In the genomic region with DNA sequence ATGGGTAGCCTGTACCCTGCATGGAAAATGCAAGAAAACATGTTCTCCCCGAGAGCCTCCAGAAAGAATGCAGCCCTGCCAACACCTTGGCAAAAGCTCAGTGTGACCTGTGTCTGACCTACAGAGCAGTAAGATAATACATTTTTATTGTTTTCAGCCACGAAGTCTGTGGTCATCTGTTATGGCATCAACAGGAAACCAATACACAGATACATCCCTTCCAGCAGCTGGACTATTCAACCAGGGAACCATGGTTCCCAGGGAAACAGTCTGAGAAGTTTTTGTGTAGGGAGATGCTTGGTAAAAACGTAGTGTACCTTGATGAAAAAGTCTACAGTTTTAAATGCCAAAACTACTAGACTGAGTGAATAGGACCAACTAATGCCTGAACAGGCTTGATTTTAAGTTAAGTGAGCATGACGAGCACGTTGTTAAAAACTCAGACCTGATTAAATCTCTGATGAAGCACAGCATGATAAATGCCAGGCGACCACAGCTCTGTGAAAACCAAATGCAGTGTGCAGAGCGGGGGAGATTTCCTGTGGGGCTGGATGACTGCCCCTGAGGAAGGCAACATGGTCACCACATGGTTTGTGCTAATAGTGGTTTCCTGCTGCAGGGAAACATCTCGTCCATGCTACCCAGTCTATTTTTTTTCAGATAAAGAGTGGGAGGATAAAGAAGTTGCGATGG, we compare ENCODE assay signal across 8 cellular contexts.
DNase-seq lines count a peak whose midpoint lies in the region; ATAC-seq and TF ChIP-seq lines count a peak whose summit lies in the region.

No MANE protein-coding gene starts in this region.

- H3K27ac Mint-ChIP-seq in activated naive CD8-positive, alpha-beta T cell treated with anti-CD3 and anti-CD28 coated beads for 36 hours = no peak overlapping the region
- no peak overlapping the region for H3K27ac Mint-ChIP-seq in WTC11

- H3K27me3 Mint-ChIP-seq in activated naive CD8-positive, alpha-beta T cell treated with anti-CD3 and anti-CD28 coated beads for 36 hours = peaks cover 40% of the 10 kb centered on the region
- peaks cover 1% of the 10 kb centered on the region; the same call in 1 of the 2 replicates for H3K27me3 Mint-ChIP-seq in WTC11 (ENCODE audit: low read depth)

- no peaks in the 10 kb centered on the region for H3K9me3 Mint-ChIP-seq in activated naive CD8-positive, alpha-beta T cell treated with anti-CD3 and anti-CD28 coated beads for 36 hours
- no peaks in the 10 kb centered on the region for H3K9me3 Mint-ChIP-seq in WTC11

- no peak overlapping the region for H2BK120ac ChIP-seq in neuronal stem cell (ENCODE audit: low read depth, low read length)

- H3K27ac ChIP-seq in stomach (no peak overlapping the region), neuronal stem cell (replicated peaks; ENCODE audit: low read length) (no peak overlapping the region)

- H3K9me3 ChIP-seq in stomach (no peaks in the 10 kb centered on the region), neuronal stem cell (replicated peaks in 1 of 2; ENCODE audit: control insufficient read depth in 2 of 2, insufficient read depth in 1 of 2, low read depth in 1 of 2, low read length in 2 of 2) (no peaks in the 10 kb centered on the region)

- ATAC-seq in GM18511 (IDR thresholded peaks at IDR 0.05; ENCODE audit: unreplicated experiment) (peak; percentile 75), HG03196 (IDR thresholded peaks at IDR 0.05; ENCODE audit: unreplicated experiment) (peak; percentile 54), WTC11 (no peak)

- no peak overlapping the region for H3K23ac ChIP-seq in neuronal stem cell (ENCODE audit: low read depth, low read length, poor library complexity)

- no peak for TF ChIP-seq EP300 in stomach (IDR thresholded peaks at IDR 0.05)

- TF ChIP-seq POLR2A in stomach (IDR thresholded peaks at IDR 0.05) = no peak

- no peaks in the 10 kb centered on the region for H3K79me1 ChIP-seq in neuronal stem cell (ENCODE audit: low read depth, low read length)

- no peak overlapping the region for H2BK5ac ChIP-seq in neuronal stem cell (ENCODE audit: low read length)

- POLR2A ChIA-PET in WTC11 (lab: Charles Lee) = no interaction called here

- H3K27me3 ChIP-seq in stomach (no peaks in the 10 kb centered on the region), neuronal stem cell (ENCODE audit: control insufficient read depth in 3 of 3, insufficient read depth in 3 of 3, low read depth in 1 of 3, low read length in 3 of 3) (no peaks in the 10 kb centered on the region)

- H3K14ac ChIP-seq in neuronal stem cell (ENCODE audit: low read length) = no peak overlapping the region

- H3K4me3 Mint-ChIP-seq in activated naive CD8-positive, alpha-beta T cell treated with anti-CD3 and anti-CD28 coated beads for 36 hours = no peak overlapping the region
- H3K4me3 Mint-ChIP-seq in WTC11 = no peak overlapping the region

- no peaks in the 10 kb centered on the region for H3K36me3 ChIP-seq in stomach
- no peaks in the 10 kb centered on the region for H3K36me3 ChIP-seq in neuronal stem cell (replicated peaks in 1 of 2; ENCODE audit: control insufficient read depth in 2 of 2, insufficient read depth in 2 of 2, low read length in 2 of 2)

- peaks cover 5% of the 10 kb centered on the region for H3K4me1 Mint-ChIP-seq in activated naive CD8-positive, alpha-beta T cell treated with anti-CD3 and anti-CD28 coated beads for 36 hours
- no peaks in the 10 kb centered on the region for H3K4me1 Mint-ChIP-seq in WTC11

- H2AFZ ChIP-seq in neuronal stem cell (ENCODE audit: low read length) = no peak overlapping the region

- CTCF ChIA-PET in WTC11 (lab: Charles Lee) = interaction anchor here (1.3 kb wide), 1 partner anchor 363 kb away, joined by 3 read pairs; no protein-coding TSS in a partner anchor

- no peak overlapping the region for H3K4me2 ChIP-seq in neuronal stem cell (ENCODE audit: insufficient read depth, low read length, poor library complexity, severe bottlenecking)

- no peak overlapping the region for H4K8ac ChIP-seq in neuronal stem cell (ENCODE audit: low read depth, low read length)

- no peak for TF ChIP-seq CTCF in stomach (IDR thresholded peaks at IDR 0.05)
- TF ChIP-seq CTCF in WTC11 (IDR thresholded peaks at IDR 0.05) = no peak

- DNase-seq in activated naive CD8-positive, alpha-beta T cell treated with anti-CD3 and anti-CD28 coated beads for 36 hours = peak; percentile 13
- peak; percentile 22 for DNase-seq in mucosa of gallbladder (ENCODE audit: low spot score)
- no peak for DNase-seq in stomach
- no peak for DNase-seq in neuronal stem cell (ENCODE audit: low spot score)
- no peak for DNase-seq in COLO668 (lab: John Stamatoyannopoulos, UW; ENCODE audit: unreplicated experiment)
- no peak for DNase-seq in WTC11 (ENCODE audit: low spot score)

- no peak overlapping the region for H3K18ac ChIP-seq in neuronal stem cell (ENCODE audit: low read length)

- H4K91ac ChIP-seq in neuronal stem cell (ENCODE audit: low read depth, low read length, poor library complexity) = no peak overlapping the region

- H2AK5ac ChIP-seq in neuronal stem cell (ENCODE audit: low read depth, low read length) = no peak overlapping the region

- H3K9ac ChIP-seq in neuronal stem cell (ENCODE audit: low read depth, low read length, poor library complexity) = no peak overlapping the region

- no peaks in the 10 kb centered on the region for H3K36me3 Mint-ChIP-seq in activated naive CD8-positive, alpha-beta T cell treated with anti-CD3 and anti-CD28 coated beads for 36 hours
- no peaks in the 10 kb centered on the region for H3K36me3 Mint-ChIP-seq in WTC11

- WGBS in stomach, 5 donors = 29 to 45% (median 38%) methylated on average over 9 of the region's 9 CpGs
- no CpG with 5 or more reads among the region's 9 CpGs for WGBS in neuronal stem cell (ENCODE audit: extremely low coverage in 2 of 2, insufficient read length in 2 of 2, insufficient replicate concordance in 1 of 2), 2 donors

- intact Hi-C loops in stomach (cut with DNase I; ENCODE audit: low total_unique reads) = no loop called here

- H3K4me3 ChIP-seq in stomach (no peak overlapping the region), neuronal stem cell (ENCODE audit: low read length in 2 of 2) (no peak overlapping the region)

- H2BK12ac ChIP-seq in neuronal stem cell (ENCODE audit: low read length) = no peak overlapping the region

- H2BK15ac ChIP-seq in neuronal stem cell (ENCODE audit: low read length) = no peak overlapping the region

- H3K4me1 ChIP-seq in stomach = no peaks in the 10 kb centered on the region
- no peaks in the 10 kb centered on the region for H3K4me1 ChIP-seq in neuronal stem cell (ENCODE audit: control insufficient read depth in 2 of 2, insufficient read depth in 1 of 2, low read depth in 1 of 2, low read length in 2 of 2)

- H3K4ac ChIP-seq in neuronal stem cell (ENCODE audit: low read length) = no peak overlapping the region

TF ChIP-seq in WTC11, 78 proteins besides CTCF, POLR2A, EP300 and RAD21 (continues in another document):
- TF ChIP-seq ZNF425 (CRISPR knock-in tag; conservative IDR thresholded peaks at IDR 0.05) = no peak
- TF ChIP-seq ZNF219 (CRISPR knock-in tag; IDR thresholded peaks at IDR 0.05; ENCODE audit: borderline replicate concordance) = no peak
- no peak for TF ChIP-seq TP53 (CRISPR knock-in tag; IDR thresholded peaks at IDR 0.05)
- TF ChIP-seq ZNF396 (CRISPR knock-in tag; IDR thresholded peaks at IDR 0.05; ENCODE audit: borderline replicate concordance) = no peak
- no peak for TF ChIP-seq TCF7 (CRISPR knock-in tag; IDR thresholded peaks at IDR 0.05; ENCODE audit: low read depth)
- no peak for TF ChIP-seq ZSCAN18 (CRISPR knock-in tag; IDR thresholded peaks at IDR 0.05)
- no peak for TF ChIP-seq NFYB (CRISPR knock-in tag; conservative IDR thresholded peaks at IDR 0.05; ENCODE audit: low read depth)
- TF ChIP-seq JUN (CRISPR knock-in tag; IDR thresholded peaks at IDR 0.05) = no peak
- no peak for TF ChIP-seq NR3C1 (CRISPR knock-in tag; conservative IDR thresholded peaks at IDR 0.05; ENCODE audit: low read depth)
- TF ChIP-seq, protein P1, sequence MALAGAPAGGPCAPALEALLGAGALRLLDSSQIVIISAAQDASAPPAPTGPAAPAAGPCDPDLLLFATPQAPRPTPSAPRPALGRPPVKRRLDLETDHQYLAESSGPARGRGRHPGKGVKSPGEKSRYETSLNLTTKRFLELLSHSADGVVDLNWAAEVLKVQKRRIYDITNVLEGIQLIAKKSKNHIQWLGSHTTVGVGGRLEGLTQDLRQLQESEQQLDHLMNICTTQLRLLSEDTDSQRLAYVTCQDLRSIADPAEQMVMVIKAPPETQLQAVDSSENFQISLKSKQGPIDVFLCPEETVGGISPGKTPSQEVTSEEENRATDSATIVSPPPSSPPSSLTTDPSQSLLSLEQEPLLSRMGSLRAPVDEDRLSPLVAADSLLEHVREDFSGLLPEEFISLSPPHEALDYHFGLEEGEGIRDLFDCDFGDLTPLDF (CRISPR knock-in tag; IDR thresholded peaks at IDR 0.05) = no peak

Comparison
In these comparisons a context has a peak if more than half of its experiments do, and no peak if none do; other contexts are left out.
1. DNase-seq: peak in activated naive CD8-positive, alpha-beta T cell treated with anti-CD3 and anti-CD28 coated beads for 36 hours (single experiment) and mucosa of gallbladder (single experiment); none in stomach (single experiment), neuronal stem cell (single experiment), COLO668 (single experiment) and WTC11 (single experiment).